In the genomic region with DNA sequence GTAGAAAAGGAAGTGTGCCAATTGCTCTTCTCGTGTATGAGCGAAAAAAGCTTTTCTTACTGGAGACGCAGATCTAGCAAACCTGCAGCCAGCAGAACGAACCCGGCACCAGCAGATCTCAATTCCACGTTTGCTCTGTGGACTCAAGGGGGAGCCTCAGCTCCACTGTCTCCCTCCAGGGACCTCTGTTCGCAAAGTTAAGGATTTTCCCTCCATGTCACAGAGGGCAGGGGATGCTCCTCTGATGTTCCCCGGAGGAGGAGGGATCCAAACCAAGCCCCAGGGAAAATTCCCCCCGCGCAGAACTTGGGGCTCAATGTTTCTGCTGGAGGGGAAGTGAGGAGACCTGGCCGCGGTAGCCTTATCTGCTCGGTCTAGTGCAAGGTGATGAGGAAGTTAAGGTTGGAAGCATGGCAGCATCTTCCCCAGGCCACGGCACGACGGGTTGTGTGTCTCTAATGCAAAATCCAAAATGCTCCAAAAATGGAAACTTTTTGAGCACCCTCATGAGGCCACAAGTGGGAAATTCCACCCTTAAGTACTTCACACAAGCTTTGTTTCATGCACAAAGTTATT, we compare ENCODE assay signal across 8 cellular contexts. TPM values are rescaled to one million over a fixed set of nuclear protein-coding genes. Genes with fewer than 3 reads are reported as not detected.
DNase-seq lines count a peak whose midpoint lies in the region; ATAC-seq and TF ChIP-seq lines count a peak whose summit lies in the region.

No MANE protein-coding gene starts in this region.

- peak; percentile 37 to 68 for DNase-seq in SJCRH30
- peak; percentile 49 to 90 (median 71) for DNase-seq in head of caudate nucleus
- no peak for DNase-seq in sciatic nerve (ENCODE audit: low spot score)
- no peak for DNase-seq in SIG-M5 (lab: John Stamatoyannopoulos, UW)
- DNase-seq in activated T-cell treated with anti-CD3 and anti-CD28 coated beads, Interleukin-2, amount 50 U/mL, for 1 hour = no peak
- no peak for DNase-seq in omental fat pad (ENCODE audit: low spot score)
- no peak for DNase-seq in activated T-helper 2 cell treated with anti-CD3 and anti-CD28 coated beads, Interferon-gamma antibody, Interleukin-2, Interleukin-4, amounts not matched to agents 10 μg/mL and 5 μg/mL and 100 μg/mL, durations not matched to agents 14 hours and 24 hours and 36 hours (ENCODE audit: low spot score)

- no peak overlapping the region for H3K27ac Mint-ChIP-seq in activated T-helper 2 cell treated with anti-CD3 and anti-CD28 coated beads, Interferon-gamma antibody, Interleukin-2, Interleukin-4, amounts not matched to agents 10 μg/mL and 5 μg/mL and 100 μg/mL, durations not matched to agents 14 hours and 24 hours and 36 hours

- H3K4me3 ChIP-seq in SJCRH30 = no peak overlapping the region

- H3K4me1 ChIP-seq in SJCRH30 = no peaks in the 10 kb centered on the region

- H3K9me3 ChIP-seq in SJCRH30 (replicated peaks) = no peaks in the 10 kb centered on the region

- H3K27me3 Mint-ChIP-seq in activated T-helper 2 cell treated with anti-CD3 and anti-CD28 coated beads, Interferon-gamma antibody, Interleukin-2, Interleukin-4, amounts not matched to agents 10 μg/mL and 5 μg/mL and 100 μg/mL, durations not matched to agents 14 hours and 24 hours and 36 hours (ENCODE audit: low read depth) = no peaks in the 10 kb centered on the region

- H3K27ac ChIP-seq in SJCRH30 = no peak overlapping the region

- ATAC-seq in sciatic nerve = peak; percentile 83
- no peak for ATAC-seq in omental fat pad (ENCODE audit: low FRiP score)

- H3K36me3 Mint-ChIP-seq in activated T-helper 2 cell treated with anti-CD3 and anti-CD28 coated beads, Interferon-gamma antibody, Interleukin-2, Interleukin-4, amounts not matched to agents 10 μg/mL and 5 μg/mL and 100 μg/mL, durations not matched to agents 14 hours and 24 hours and 36 hours (ENCODE audit: low read depth) = no peaks in the 10 kb centered on the region

- H3K27me3 ChIP-seq in SJCRH30 = no peaks in the 10 kb centered on the region

- peaks cover 4% of the 10 kb centered on the region for H3K4me1 Mint-ChIP-seq in activated T-helper 2 cell treated with anti-CD3 and anti-CD28 coated beads, Interferon-gamma antibody, Interleukin-2, Interleukin-4, amounts not matched to agents 10 μg/mL and 5 μg/mL and 100 μg/mL, durations not matched to agents 14 hours and 24 hours and 36 hours (ENCODE audit: low read depth)

- H3K4me3 Mint-ChIP-seq in activated T-helper 2 cell treated with anti-CD3 and anti-CD28 coated beads, Interferon-gamma antibody, Interleukin-2, Interleukin-4, amounts not matched to agents 10 μg/mL and 5 μg/mL and 100 μg/mL, durations not matched to agents 14 hours and 24 hours and 36 hours (ENCODE audit: low read depth) = no peak overlapping the region

- intact Hi-C loops in head of caudate nucleus (cut with DNase I) (loop anchor here (10.0 kb wide), 1 partner anchor 117 kb away; a partner anchor contains a TSS), sciatic nerve (cut with DNase I) (no loop called here)
- intact Hi-C loops in activated T-helper 2 cell treated with anti-CD3 and anti-CD28 coated beads, Interferon-gamma antibody, Interleukin-2, Interleukin-4, amounts not matched to agents 10 μg/mL and 5 μg/mL and 100 μg/mL, durations not matched to agents 14 hours and 24 hours and 36 hours (cut with micrococcal nuclease) = no loop called here

- no peaks in the 10 kb centered on the region for H3K9me3 Mint-ChIP-seq in activated T-helper 2 cell treated with anti-CD3 and anti-CD28 coated beads, Interferon-gamma antibody, Interleukin-2, Interleukin-4, amounts not matched to agents 10 μg/mL and 5 μg/mL and 100 μg/mL, durations not matched to agents 14 hours and 24 hours and 36 hours

- H3K36me3 ChIP-seq in SJCRH30 = no peaks in the 10 kb centered on the region

- TF ChIP-seq CTCF in GM12874 (IDR thresholded peaks at IDR 0.05; ENCODE audit: insufficient read depth, low read depth, low read length) = peak; percentile 24
- TF ChIP-seq CTCF in omental fat pad (IDR thresholded peaks at IDR 0.05) = no peak

RNA-seq across cellular contexts. Expression of a gene that starts 9.0 kb away (rescaled TPM):
- total RNA-seq in SJCRH30 (2014; rRNA removed; shearing (Covaris generic)) = 5.0 and 5.1 TPM in 2 replicates
- total RNA-seq in sciatic nerve = 21.4 TPM
- 10 to 100 TPM in 3 of 4 donors, 1 to 10 TPM in 1; 6.6 to 14.3 (median 12.8) TPM for total RNA-seq in omental fat pad
- total RNA-seq in activated T-helper 2 cell treated with anti-CD3 and anti-CD28 coated beads, Interferon-gamma antibody, Interleukin-2, Interleukin-4, amounts not matched to agents 10 μg/mL and 5 μg/mL and 100 μg/mL, durations not matched to agents 14 hours and 24 hours and 36 hours = 9.4 and 12.3 TPM in 2 replicates

RNA-seq across cellular contexts. Expression of a gene that starts 12.4 kb away (rescaled TPM):
- total RNA-seq in SJCRH30 (2014; rRNA removed; shearing (Covaris generic)) = 38.5 and 41.5 TPM in 2 replicates
- total RNA-seq in sciatic nerve (22.0 TPM), omental fat pad (10 to 100 TPM; 22.7 to 33.1 (median 26.3) TPM)
- total RNA-seq in activated T-helper 2 cell treated with anti-CD3 and anti-CD28 coated beads, Interferon-gamma antibody, Interleukin-2, Interleukin-4, amounts not matched to agents 10 μg/mL and 5 μg/mL and 100 μg/mL, durations not matched to agents 14 hours and 24 hours and 36 hours = 39.9 and 41.9 TPM in 2 replicates

RNA-seq across cellular contexts. Expression of a gene that starts 48.2 kb away (rescaled TPM):
- total RNA-seq in SJCRH30 (2014; rRNA removed; shearing (Covaris generic)) = 20.3 and 25.2 TPM in 2 replicates
- total RNA-seq in sciatic nerve = 20.1 TPM
- total RNA-seq in omental fat pad = 10 to 100 TPM in 3 of 4 donors, 1 to 10 TPM in 1; 4.7 to 25.9 (median 21.6) TPM
- 41.0 and 45.6 TPM in 2 replicates for total RNA-seq in activated T-helper 2 cell treated with anti-CD3 and anti-CD28 coated beads, Interferon-gamma antibody, Interleukin-2, Interleukin-4, amounts not matched to agents 10 μg/mL and 5 μg/mL and 100 μg/mL, durations not matched to agents 14 hours and 24 hours and 36 hours

Comparison
In these comparisons a context has a peak if more than half of its experiments do, and no peak if none do; other contexts are left out.
1. DNase-seq: peak in SJCRH30 (2 of 2) and head of caudate nucleus (42 of 42); none in sciatic nerve (single experiment), SIG-M5 (single experiment), activated T-cell treated with anti-CD3 and anti-CD28 coated beads, Interleukin-2, amount 50 U/mL, for 1 hour (single experiment), omental fat pad (single experiment) and activated T-helper 2 cell treated with anti-CD3 and anti-CD28 coated beads, Interferon-gamma antibody, Interleukin-2, Interleukin-4, amounts not matched to agents 10 μg/mL and 5 μg/mL and 100 μg/mL, durations not matched to agents 14 hours and 24 hours and 36 hours (single experiment).